ENCODE assay signal across 24 cellular contexts in genomic region chr2:239897596-239898235, GRCh38.
DNase-seq lines count a peak whose midpoint lies in the region; ATAC-seq and TF ChIP-seq lines count a peak whose summit lies in the region.
"Had no signal": no experiment of that assay in that cellular context is flagged by ENCODE, and none has a peak within 500 bp of the region (broad histone marks: within the 10 kb centered on the region; RNA-seq: fewer than 3 reads in every experiment).

No MANE protein-coding gene starts in this region.

- H3K4me1 ChIP-seq in neuronal stem cell (ENCODE audit: control insufficient read depth in 2 of 2, insufficient read depth in 1 of 2, low read depth in 1 of 2, low read length in 2 of 2) (no peaks in the 10 kb centered on the region), SK-N-SH (ENCODE audit: control insufficient read depth in 1 of 2, insufficient read depth in 2 of 2, low read depth in 1 of 2, low read length in 1 of 2) (no peaks in the 10 kb centered on the region), esophagus squamous epithelium (no peaks in the 10 kb centered on the region)
- H3K4me1 ChIP-seq: Peyer's patch, SJSA1 had no signal

- H4K8ac ChIP-seq in neuronal stem cell (ENCODE audit: low read depth, low read length), result no peak overlapping the region

- peak; percentile 7 for DNase-seq in activated T-cell treated with anti-CD3 and anti-CD28 coated beads, Interleukin-2, amount 50 U/mL, for 24 hours
- no peak for DNase-seq in activated T-cell treated with anti-CD3 and anti-CD28 coated beads, Interleukin-2, amount 50 U/mL, for 48 hours
- DNase-seq in activated CD8-positive, alpha-beta memory T cell treated with anti-CD3 and anti-CD28 coated beads, Interleukin-2, amount 10 ng/mL, durations not matched to agents 7 days and 5 days, result peak; percentile 23
- DNase-seq in neuronal stem cell (ENCODE audit: low spot score) (no peak), type B pancreatic cell (ENCODE audit: extremely low spot score, unreplicated experiment) (peak; percentile 47), SK-N-SH (no peak), NCI-H69 (lab: John Stamatoyannopoulos, UW) (no peak), esophagus squamous epithelium (lab: John Stamatoyannopoulos, UW) (no peak)
- DNase-seq: Calu3; CD8-positive, alpha-beta memory T cell; DMS153; GDM1; MG63; NCI-H1417; NCI-H1694 treated with DMSO at 0.1 percent for 48 hours; NCI-H2081 treated with DMSO at 0.1 percent for 48 hours; NCI-H2171 treated with DMSO at 0.1 percent for 48 hours; NCI-H524 treated with DMSO at 0.1 percent for 48 hours had no signal

- H3K4me2 ChIP-seq in neuronal stem cell (ENCODE audit: insufficient read depth, low read length, poor library complexity, severe bottlenecking), result no peak overlapping the region
- H3K4me2 ChIP-seq in SK-N-SH, result no peak overlapping the region

- TF ChIP-seq POLR2A in esophagus squamous epithelium (IDR thresholded peaks at IDR 0.05), result no peak

- H3K27me3 Mint-ChIP-seq in activated T-cell treated with anti-CD3 and anti-CD28 coated beads, Interleukin-2, amount 50 U/mL, for 24 hours, result peaks cover 22% of the 10 kb centered on the region
- H3K27me3 Mint-ChIP-seq in activated CD8-positive, alpha-beta memory T cell treated with anti-CD3 and anti-CD28 coated beads, Interleukin-2, amount 10 ng/mL, durations not matched to agents 7 days and 5 days, result peaks cover 22% of the 10 kb centered on the region
- H3K27me3 Mint-ChIP-seq in type B pancreatic cell, result peaks cover 40% of the 10 kb centered on the region

- H3K4me3 Mint-ChIP-seq in activated T-cell treated with anti-CD3 and anti-CD28 coated beads, Interleukin-2, amount 50 U/mL, for 24 hours, result no peak overlapping the region
- no peak overlapping the region for H3K4me3 Mint-ChIP-seq in activated CD8-positive, alpha-beta memory T cell treated with anti-CD3 and anti-CD28 coated beads, Interleukin-2, amount 10 ng/mL, durations not matched to agents 7 days and 5 days
- H3K4me3 Mint-ChIP-seq in type B pancreatic cell, result no peak overlapping the region
- H3K4me3 Mint-ChIP-seq: CD8-positive, alpha-beta memory T cell had no signal

- H3K79me1 ChIP-seq in neuronal stem cell (ENCODE audit: low read depth, low read length), result no peaks in the 10 kb centered on the region

- peak overlapping the region in 1 of 2 donors; percentile 67 for H3K4me3 ChIP-seq in neuronal stem cell (ENCODE audit: low read length in 2 of 2)
- H3K4me3 ChIP-seq in SK-N-SH (ENCODE audit: low read depth in 2 of 2, low read length in 1 of 2), result no peak overlapping the region
- no peak overlapping the region for H3K4me3 ChIP-seq in esophagus squamous epithelium
- H3K4me3 ChIP-seq: K562, MG63, Peyer's patch, SJSA1 had no signal

- no peak overlapping the region for H2BK15ac ChIP-seq in neuronal stem cell (ENCODE audit: low read length)

- no peak overlapping the region for H2AFZ ChIP-seq in neuronal stem cell (ENCODE audit: low read length)
- H2AFZ ChIP-seq in SK-N-SH (ENCODE audit: low read depth), result no peak overlapping the region

- H2AK5ac ChIP-seq in neuronal stem cell (ENCODE audit: low read depth, low read length), result no peak overlapping the region

- H3K9me3 ChIP-seq in neuronal stem cell (replicated peaks in 1 of 2; ENCODE audit: control insufficient read depth in 2 of 2, insufficient read depth in 1 of 2, low read depth in 1 of 2, low read length in 2 of 2) (no peaks in the 10 kb centered on the region), SK-N-SH (no peaks in the 10 kb centered on the region), esophagus squamous epithelium (no peaks in the 10 kb centered on the region)
- H3K9me3 ChIP-seq: MG63, Peyer's patch, SJSA1 had no signal

- H4K91ac ChIP-seq in neuronal stem cell (ENCODE audit: low read depth, low read length, poor library complexity), result no peak overlapping the region

- no peaks in the 10 kb centered on the region for H3K4me1 Mint-ChIP-seq in activated T-cell treated with anti-CD3 and anti-CD28 coated beads, Interleukin-2, amount 50 U/mL, for 24 hours (ENCODE audit: low read depth)
- H3K4me1 Mint-ChIP-seq in activated CD8-positive, alpha-beta memory T cell treated with anti-CD3 and anti-CD28 coated beads, Interleukin-2, amount 10 ng/mL, durations not matched to agents 7 days and 5 days, result no peaks in the 10 kb centered on the region
- H3K4me1 Mint-ChIP-seq in type B pancreatic cell (ENCODE audit: unreplicated experiment), result no peaks in the 10 kb centered on the region
- H3K4me1 Mint-ChIP-seq: CD8-positive, alpha-beta memory T cell had no signal

- WGBS in neuronal stem cell (ENCODE audit: extremely low coverage in 2 of 2, insufficient read length in 2 of 2, insufficient replicate concordance in 1 of 2), 2 donors, result no CpG with 5 or more reads among the region's 9 CpGs
- WGBS in SK-N-SH (ENCODE audit: low lambda C conversion rate), result 66% methylated on average over 8 of the region's 9 CpGs
- 85 to 93% methylated on average over 3 to 6 of the region's 9 CpGs for WGBS in esophagus squamous epithelium, 2 donors

- no peaks in the 10 kb centered on the region for H4K20me1 ChIP-seq in SK-N-SH (ENCODE audit: insufficient read depth)

- H2BK5ac ChIP-seq in neuronal stem cell (ENCODE audit: low read length), result no peak overlapping the region

- POLR2A ChIA-PET in SK-N-SH (lab: Yijun Ruan, JAX), result no interaction called here

- H3K27ac ChIP-seq in neuronal stem cell (replicated peaks; ENCODE audit: low read length) (no peak overlapping the region), SK-N-SH (ENCODE audit: low read depth in 2 of 2, low read length in 1 of 2) (no peak overlapping the region), esophagus squamous epithelium (no peak overlapping the region)
- H3K27ac ChIP-seq: C4-2B, HL-60, Peyer's patch, SJSA1 had no signal

- peak overlapping the region; percentile 15 for H3K18ac ChIP-seq in neuronal stem cell (ENCODE audit: low read length)

- no peak overlapping the region for H3K14ac ChIP-seq in neuronal stem cell (ENCODE audit: low read length)

- H2BK120ac ChIP-seq in neuronal stem cell (ENCODE audit: low read depth, low read length), result no peak overlapping the region

- H3K9ac ChIP-seq in neuronal stem cell (ENCODE audit: low read depth, low read length, poor library complexity), result no peak overlapping the region
- H3K9ac ChIP-seq in SK-N-SH, result no peak overlapping the region

- no peak overlapping the region for H3K4ac ChIP-seq in neuronal stem cell (ENCODE audit: low read length)

- TF ChIP-seq CTCF in type B pancreatic cell (conservative IDR thresholded peaks at IDR 0.05), result no peak
- TF ChIP-seq CTCF in SK-N-SH (IDR thresholded peaks at IDR 0.05), result no peak
- TF ChIP-seq CTCF in esophagus squamous epithelium (IDR thresholded peaks at IDR 0.05), result no peak

- no peak for ATAC-seq in activated CD8-positive, alpha-beta memory T cell treated with anti-CD3 and anti-CD28 coated beads, Interleukin-2, amount 10 ng/mL, durations not matched to agents 7 days and 5 days
- ATAC-seq: HepG2, K562 had no signal

- CTCF ChIA-PET in activated CD8-positive, alpha-beta memory T cell treated with anti-CD3 and anti-CD28 coated beads, Interleukin-2, amount 10 ng/mL, durations not matched to agents 7 days and 5 days (lab: Charles Lee), result no interaction called here
- CTCF ChIA-PET in SK-N-SH (lab: Yijun Ruan, JAX), result interaction anchor here (0.6 kb wide), 2 partner anchors 63 to 167 kb away, joined by 3 read pairs; no protein-coding TSS in a partner anchor

- no peak overlapping the region for H2BK12ac ChIP-seq in neuronal stem cell (ENCODE audit: low read length)

- H3F3A ChIP-seq in SK-N-SH (replicated peaks; ENCODE audit: insufficient read depth), result no peaks in the 10 kb centered on the region

- TF ChIP-seq RAD21 in SK-N-SH (IDR thresholded peaks at IDR 0.05; ENCODE audit: low read length), result no peak

- no peaks in the 10 kb centered on the region for H3K79me2 ChIP-seq in SK-N-SH (ENCODE audit: insufficient read depth)

- H3K27ac Mint-ChIP-seq in activated T-cell treated with anti-CD3 and anti-CD28 coated beads, Interleukin-2, amount 50 U/mL, for 24 hours, result no peak overlapping the region
- H3K27ac Mint-ChIP-seq in activated CD8-positive, alpha-beta memory T cell treated with anti-CD3 and anti-CD28 coated beads, Interleukin-2, amount 10 ng/mL, durations not matched to agents 7 days and 5 days, result no peak overlapping the region
- no peak overlapping the region for H3K27ac Mint-ChIP-seq in type B pancreatic cell

- H3K9me3 Mint-ChIP-seq in activated T-cell treated with anti-CD3 and anti-CD28 coated beads, Interleukin-2, amount 50 U/mL, for 24 hours, result no peaks in the 10 kb centered on the region
- H3K9me3 Mint-ChIP-seq in activated CD8-positive, alpha-beta memory T cell treated with anti-CD3 and anti-CD28 coated beads, Interleukin-2, amount 10 ng/mL, durations not matched to agents 7 days and 5 days (ENCODE audit: low read depth), result no peaks in the 10 kb centered on the region
- no peaks in the 10 kb centered on the region for H3K9me3 Mint-ChIP-seq in type B pancreatic cell
- H3K9me3 Mint-ChIP-seq: CD8-positive, alpha-beta memory T cell had no signal

- H3K23ac ChIP-seq in neuronal stem cell (ENCODE audit: low read depth, low read length, poor library complexity), result no peak overlapping the region

- intact Hi-C loops in esophagus squamous epithelium (cut with DNase I), result no loop called here

- H3K27me3 ChIP-seq in neuronal stem cell (ENCODE audit: control insufficient read depth in 3 of 3, insufficient read depth in 3 of 3, low read depth in 1 of 3, low read length in 3 of 3) (peaks cover 0 to 14% (median 0%) of the 10 kb centered on the region in 3 experiments), SK-N-SH (ENCODE audit: insufficient read depth) (no peaks in the 10 kb centered on the region), esophagus squamous epithelium (peaks cover 0 to 53% (median 0%) of the 10 kb centered on the region in 4 donors)
- H3K27me3 ChIP-seq: MG63, Peyer's patch had no signal

- H3K36me3 ChIP-seq in neuronal stem cell (replicated peaks in 1 of 2; ENCODE audit: control insufficient read depth in 2 of 2, insufficient read depth in 2 of 2, low read length in 2 of 2) (no peaks in the 10 kb centered on the region), SK-N-SH (replicated peaks in 1 of 2; ENCODE audit: control insufficient read depth in 1 of 2, insufficient read depth in 2 of 2, low read length in 1 of 2) (no peaks in the 10 kb centered on the region), esophagus squamous epithelium (no peaks in the 10 kb centered on the region)
- H3K36me3 ChIP-seq: MG63, Peyer's patch, SJSA1 had no signal

- no peaks in the 10 kb centered on the region for H3K36me3 Mint-ChIP-seq in activated T-cell treated with anti-CD3 and anti-CD28 coated beads, Interleukin-2, amount 50 U/mL, for 24 hours (ENCODE audit: low read depth)
- H3K36me3 Mint-ChIP-seq in activated CD8-positive, alpha-beta memory T cell treated with anti-CD3 and anti-CD28 coated beads, Interleukin-2, amount 10 ng/mL, durations not matched to agents 7 days and 5 days, result no peaks in the 10 kb centered on the region
- H3K36me3 Mint-ChIP-seq in type B pancreatic cell, result no peaks in the 10 kb centered on the region
- H3K36me3 Mint-ChIP-seq: CD8-positive, alpha-beta memory T cell had no signal

- no peak for TF ChIP-seq EP300 in SK-N-SH (IDR thresholded peaks at IDR 0.05; ENCODE audit: borderline replicate concordance in 1 of 2, low read depth in 1 of 2, low read length in 1 of 2)

- no peaks in the 10 kb centered on the region for H3K9me2 ChIP-seq in SK-N-SH

TF ChIP-seq in SK-N-SH, 30 proteins besides CTCF, POLR2A, EP300 and RAD21 (continues in another document):
- TF ChIP-seq FOXJ3 (CRISPR knock-in tag; IDR thresholded peaks at IDR 0.05) (no peak), SIN3A (IDR thresholded peaks at IDR 0.05; ENCODE audit: borderline replicate concordance, low read depth, low read length) (no peak)

Comparison
In these comparisons a context has a peak if more than half of its experiments do, and no peak if none do; other contexts are left out.
1. DNase-seq: peak in activated T-cell treated with anti-CD3 and anti-CD28 coated beads, Interleukin-2, amount 50 U/mL, for 24 hours (single experiment), activated CD8-positive, alpha-beta memory T cell treated with anti-CD3 and anti-CD28 coated beads, Interleukin-2, amount 10 ng/mL, durations not matched to agents 7 days and 5 days (single experiment) and type B pancreatic cell (single experiment); none in activated T-cell treated with anti-CD3 and anti-CD28 coated beads, Interleukin-2, amount 50 U/mL, for 48 hours (0 of 2), neuronal stem cell (single experiment), SK-N-SH (single experiment), NCI-H69 (single experiment) and esophagus squamous epithelium (single experiment).